In the genomic region with DNA sequence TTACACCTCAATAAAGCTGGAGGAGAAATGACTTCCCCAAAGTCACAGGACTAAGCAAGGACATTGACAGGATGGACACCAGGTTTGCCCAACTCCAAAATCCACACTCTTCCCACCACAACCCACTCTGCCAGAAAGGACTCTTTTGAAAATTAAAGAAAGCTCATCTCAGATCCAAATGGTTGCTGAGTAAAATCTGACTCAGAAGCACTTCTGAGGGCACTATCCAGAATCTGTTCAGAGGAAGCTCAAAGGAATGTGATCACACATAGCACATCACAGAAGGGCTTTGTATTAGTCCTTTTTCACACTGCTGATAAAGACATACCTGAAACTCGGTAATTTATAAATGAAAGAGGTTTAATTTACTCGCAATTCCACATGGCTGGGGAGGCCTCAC, we compare ENCODE assay signal across 18 cellular contexts.
"Had no signal": no experiment of that assay in that cellular context is flagged by ENCODE, and none has a peak within 500 bp of the region (broad histone marks: within the 10 kb centered on the region; RNA-seq: fewer than 3 reads in every experiment).

No MANE protein-coding gene starts in this region.

- H3K4me3 ChIP-seq: psoas muscle, right lobe of liver, upper lobe of left lung had no signal

- H3K4me3 Mint-ChIP-seq: brain; memory B cell; natural killer cell treated with Interleukin-12 subunit alpha and Interleukin-12 subunit beta and Interleukin-15 and Interleukin-18, amount 100 ng/mL, for 72 hours; T-helper 17 cell had no signal

- H3K27me3 ChIP-seq: right lobe of liver, upper lobe of left lung had no signal

- H3K27me3 Mint-ChIP-seq: brain; memory B cell; natural killer cell treated with Interleukin-12 subunit alpha and Interleukin-12 subunit beta and Interleukin-15 and Interleukin-18, amount 100 ng/mL, for 72 hours; T-helper 17 cell had no signal

- H3K4me1 ChIP-seq: psoas muscle, right lobe of liver, upper lobe of left lung had no signal

- H3K27ac Mint-ChIP-seq: activated naive CD4-positive, alpha-beta T cell treated with anti-CD3 and anti-CD28 coated beads, Interleukin-2, amount 50 U/mL, for 72 hours; brain; memory B cell; natural killer cell treated with Interleukin-12 subunit alpha and Interleukin-12 subunit beta and Interleukin-15 and Interleukin-18, amount 100 ng/mL, for 72 hours; T-helper 17 cell had no signal

- H3K9me3 ChIP-seq: psoas muscle, right lobe of liver, upper lobe of left lung had no signal

- H3K4me1 Mint-ChIP-seq: brain, memory B cell, T-helper 17 cell had no signal

- H3K36me3 ChIP-seq: right lobe of liver, upper lobe of left lung had no signal

- H3K36me3 Mint-ChIP-seq: brain had no signal

- ATAC-seq: activated naive CD4-positive, alpha-beta T cell treated with anti-CD3 and anti-CD28 coated beads, Interleukin-2, amount 50 U/mL, for 72 hours; left lobe of liver; natural killer cell treated with Interleukin-12 subunit alpha and Interleukin-12 subunit beta and Interleukin-15 and Interleukin-18, amount 100 ng/mL, for 72 hours; psoas muscle; T-helper 17 cell had no signal

- H3K27ac ChIP-seq: psoas muscle, right lobe of liver, upper lobe of left lung had no signal

- DNase-seq: activated CD4-positive, CD25-positive, alpha-beta regulatory T cell; activated effector memory CD4-positive, alpha-beta T cell treated with Interleukin-2 at 50 U/mL for 16 hours; amniotic stem cell; cerebellar nuclear complex; dermis blood vessel endothelial cell; foreskin melanocyte; head of caudate nucleus; occipital lobe; psoas muscle; right lobe of liver; stimulated activated naive CD4-positive, alpha-beta T cell; T-helper 17 cell; upper lobe of left lung had no signal

- H3K9me3 Mint-ChIP-seq: memory B cell had no signal
